In genomic region chr11:9090488-9091043, GRCh38 we compare ENCODE assay signal across 9 cellular contexts. TPM values are rescaled to one million over a fixed set of nuclear protein-coding genes. Genes with fewer than 3 reads are reported as not detected.
DNase-seq lines count a peak whose midpoint lies in the region; ATAC-seq and TF ChIP-seq lines count a peak whose summit lies in the region.
"Had no signal": no experiment of that assay in that cellular context is flagged by ENCODE, and none has a peak within 500 bp of the region (broad histone marks: within the 10 kb centered on the region; RNA-seq: fewer than 3 reads in every experiment).

No MANE protein-coding gene starts in this region.

- intact Hi-C loops in transverse colon (cut with DNase I; ENCODE audit: low total_unique reads): loop anchor here (5.0 kb wide), 1 partner anchor 73 kb away; no protein-coding TSS in a partner anchor

- TF ChIP-seq CTCF in cardiac fibroblast (IDR thresholded peaks at IDR 0.05; ENCODE audit: low read depth, low read length) (no peak), transverse colon (IDR thresholded peaks at IDR 0.05) (no peak)

- H3K27ac Mint-ChIP-seq in activated naive CD4-positive, alpha-beta T cell treated with anti-CD3 and anti-CD28 coated beads, Interleukin-2, amount 10 ng/mL, durations not matched to agents 7 days and 5 days: no peak overlapping the region
- no peak overlapping the region for H3K27ac Mint-ChIP-seq in memory B cell

- peaks cover 0 to 24% (median 13%) of the 10 kb centered on the region in 4 donors for H3K4me1 ChIP-seq in transverse colon

- CTCF ChIA-PET in activated naive CD4-positive, alpha-beta T cell treated with anti-CD3 and anti-CD28 coated beads, Interleukin-2, amount 10 ng/mL, durations not matched to agents 7 days and 5 days (lab: Charles Lee): interaction anchor here (1.6 kb wide), 1 partner anchor 444 kb away, joined by 3 read pairs; no protein-coding TSS in a partner anchor

- peak overlapping the region; percentile 45 to 59 (median 52) for H3K27ac ChIP-seq in transverse colon

- H3K4me3 ChIP-seq in cardiac fibroblast (replicated peaks in 1 of 2; ENCODE audit: low read depth in 2 of 2, low read length in 2 of 2) (peak overlapping the region; percentile 33 to 42), transverse colon (peak overlapping the region; percentile 14 to 64 (median 55))

- in situ Hi-C loops in transverse colon (cut with MboI; ENCODE audit: low pct_ligation_motif_present in 1 of 4, low pct_unique_long_range_greater_than_20kb in 1 of 4, low sequenced_read_pairs in 3 of 4): no loop called here

- no peak for DNase-seq in activated naive CD4-positive, alpha-beta T cell treated with anti-CD3 and anti-CD28 coated beads, Interleukin-2, amount 10 ng/mL, durations not matched to agents 7 days and 5 days
- no peak for DNase-seq in activated naive CD4-positive, alpha-beta T cell treated with Interleukin-2 at 50 U/mL for 16 hours
- DNase-seq in cardiac fibroblast (ENCODE audit: low read depth in 2 of 2): no peak
- no peak for DNase-seq in memory B cell (ENCODE audit: low spot score in 2 of 2)
- no peak for DNase-seq in transverse colon
- no peak for DNase-seq in central memory CD4-positive, alpha-beta T cell
- no peak for DNase-seq in NCI-H187 (lab: John Stamatoyannopoulos, UW)
- DNase-seq: MM.1S had no signal

- no peaks in the 10 kb centered on the region for H3K36me3 ChIP-seq in transverse colon

- H3K9me3 ChIP-seq in transverse colon: no peaks in the 10 kb centered on the region

- peaks cover 9% of the 10 kb centered on the region for H3K27me3 ChIP-seq in transverse colon

- H3K4me1 Mint-ChIP-seq in activated naive CD4-positive, alpha-beta T cell treated with anti-CD3 and anti-CD28 coated beads, Interleukin-2, amount 10 ng/mL, durations not matched to agents 7 days and 5 days: peaks cover 11% of the 10 kb centered on the region
- peaks cover 3% of the 10 kb centered on the region for H3K4me1 Mint-ChIP-seq in memory B cell

- H3K4me3 Mint-ChIP-seq in activated naive CD4-positive, alpha-beta T cell treated with anti-CD3 and anti-CD28 coated beads, Interleukin-2, amount 10 ng/mL, durations not matched to agents 7 days and 5 days: peak overlapping the region; percentile 16
- H3K4me3 Mint-ChIP-seq in memory B cell: peak overlapping the region; percentile 51

- H3K36me3 Mint-ChIP-seq in activated naive CD4-positive, alpha-beta T cell treated with anti-CD3 and anti-CD28 coated beads, Interleukin-2, amount 10 ng/mL, durations not matched to agents 7 days and 5 days: no peaks in the 10 kb centered on the region
- no peaks in the 10 kb centered on the region for H3K36me3 Mint-ChIP-seq in memory B cell

- peaks cover 72% of the 10 kb centered on the region for H3K27me3 Mint-ChIP-seq in activated naive CD4-positive, alpha-beta T cell treated with anti-CD3 and anti-CD28 coated beads, Interleukin-2, amount 10 ng/mL, durations not matched to agents 7 days and 5 days
- peaks cover 28% of the 10 kb centered on the region for H3K27me3 Mint-ChIP-seq in memory B cell

- H3K9me3 Mint-ChIP-seq in activated naive CD4-positive, alpha-beta T cell treated with anti-CD3 and anti-CD28 coated beads, Interleukin-2, amount 10 ng/mL, durations not matched to agents 7 days and 5 days: no peaks in the 10 kb centered on the region
- H3K9me3 Mint-ChIP-seq in memory B cell: no peaks in the 10 kb centered on the region

- no peak for TF ChIP-seq POLR2A in transverse colon (IDR thresholded peaks at IDR 0.05)

- 56 to 63% methylated on average over 2 to 20 of the region's 20 CpGs for WGBS in transverse colon (ENCODE audit: low coverage in 1 of 2), 2 donors

- TF ChIP-seq EP300 in transverse colon (IDR thresholded peaks at IDR 0.05; ENCODE audit: low read depth): no peak

- ATAC-seq in memory B cell (ENCODE audit: low read depth): no peak
- no peak for ATAC-seq in GM19324 (IDR thresholded peaks at IDR 0.05; ENCODE audit: low FRiP score, unreplicated experiment)

RNA-seq across cellular contexts. Expression of gene SCUBE2, which starts 0.8 kb away (rescaled TPM):
- total RNA-seq in transverse colon: 10 to 100 TPM in 2 of 4 donors, 1 to 10 TPM in 2; 4.6 to 20.0 (median 10.9) TPM
